In genomic region chr16:4531816-4532215, GRCh38 we compare ENCODE assay signal across 23 cellular contexts. TPM values are rescaled to one million over a fixed set of nuclear protein-coding genes. Genes with fewer than 3 reads are reported as not detected.
DNase-seq lines count a peak whose midpoint lies in the region; ATAC-seq and TF ChIP-seq lines count a peak whose summit lies in the region.
"Had no signal": no experiment of that assay in that cellular context is flagged by ENCODE, and none has a peak within 500 bp of the region (broad histone marks: within the 10 kb centered on the region; RNA-seq: fewer than 3 reads in every experiment).

No MANE protein-coding gene starts in this region.

- peak overlapping the region; percentile 4 for H3K4me3 Mint-ChIP-seq in endothelial cell (ENCODE audit: unreplicated experiment)
- H3K4me3 Mint-ChIP-seq: CD8-positive, alpha-beta T cell had no signal

- H3K4me1 Mint-ChIP-seq in endothelial cell (ENCODE audit: unreplicated experiment) = peaks cover 12% of the 10 kb centered on the region

- H3K27ac Mint-ChIP-seq in endothelial cell (ENCODE audit: unreplicated experiment) = no peak overlapping the region
- H3K27ac Mint-ChIP-seq: CD8-positive, alpha-beta T cell had no signal

- H3K27me3 ChIP-seq in cardiac muscle cell = no peaks in the 10 kb centered on the region
- no peaks in the 10 kb centered on the region for H3K27me3 ChIP-seq in psoas muscle (ENCODE audit: insufficient read depth in 3 of 3, low read length in 2 of 3)
- H3K27me3 ChIP-seq in hepatocyte = no peaks in the 10 kb centered on the region
- H3K27me3 ChIP-seq: BLaER1 treated with 17β-estradiol and CSF1 and Interleukin-3, amounts not matched to agents 10 nM and 100 nM had no signal

- no peak overlapping the region for H3K4me2 ChIP-seq in hepatocyte
- H3K4me2 ChIP-seq: BLaER1 treated with 17β-estradiol and CSF1 and Interleukin-3, amounts not matched to agents 10 nM and 100 nM; KMS-11 had no signal

- WGBS in psoas muscle, 3 donors = 82 to 87% (median 86%) methylated on average over 8 of the region's 8 CpGs
- WGBS in hepatocyte (ENCODE audit: low lambda C conversion rate, missing lambda C conversion rate) = 91% methylated on average over 8 of the region's 8 CpGs

- H3K9me2 ChIP-seq in hepatocyte (replicated peaks; ENCODE audit: insufficient read depth) = no peaks in the 10 kb centered on the region

- DNase-seq in cardiac muscle cell (ENCODE audit: low read depth in 1 of 2, low spot score in 1 of 2) (no peak), Right ventricle myocardium inferior (ENCODE audit: missing footprints) (no peak), RWPE1 (ENCODE audit: low spot score) (no peak), endothelial cell (ENCODE audit: low spot score) (no peak), psoas muscle (no peak), hepatocyte (ENCODE audit: low spot score) (no peak)
- DNase-seq in stimulated activated CD4-positive, alpha-beta T cell treated with anti-CD3 and anti-CD28 coated beads, Interleukin-12 subunit alpha, Interleukin-12 subunit beta, amount 100 ng/mL, for 4 hours = no peak
- DNase-seq: 8988T; CD8-positive, alpha-beta T cell; DND-41; GOT3; NCI-H1105; NCI-H146; NCI-H2029; NCI-H2171; NCI-H345; NCI-H524 treated with DMSO at 0.1 percent for 48 hours; Right ventricle myocardium superior had no signal

- peak overlapping the region; percentile 47 for H3K27ac ChIP-seq in cardiac muscle cell
- 0 out of 2 replicates have a peak overlapping the region, but pooled peaks have one; percentile 1 for H3K27ac ChIP-seq in RWPE1
- H3K27ac ChIP-seq in psoas muscle = peak overlapping the region; percentile 50
- H3K27ac ChIP-seq in hepatocyte = no peak overlapping the region
- H3K27ac ChIP-seq: BLaER1 treated with 17β-estradiol and CSF1 and Interleukin-3, amounts not matched to agents 10 nM and 100 nM; KMS-11 had no signal

- no peaks in the 10 kb centered on the region for H3K9me3 Mint-ChIP-seq in endothelial cell (ENCODE audit: unreplicated experiment)
- H3K9me3 Mint-ChIP-seq: CD8-positive, alpha-beta T cell had no signal

- no peak for ATAC-seq in Right ventricle myocardium inferior
- no peak for ATAC-seq in psoas muscle
- ATAC-seq in GM19324 (IDR thresholded peaks at IDR 0.05; ENCODE audit: low FRiP score, unreplicated experiment) = no peak
- ATAC-seq: CD8-positive, alpha-beta T cell; HCT116 had no signal

- TF ChIP-seq CTCF in cardiac muscle cell (IDR thresholded peaks at IDR 0.05; ENCODE audit: low read depth, low read length) (no peak), RWPE1 (conservative IDR thresholded peaks at IDR 0.05; ENCODE audit: low read depth) (no peak), endothelial cell (IDR thresholded peaks at IDR 0.05; ENCODE audit: unreplicated experiment) (no peak), psoas muscle (IDR thresholded peaks at IDR 0.05) (no peak), hepatocyte (IDR thresholded peaks at IDR 0.05; ENCODE audit: poor library complexity) (no peak)

- POLR2A ChIA-PET in RWPE1 (lab: Yijun Ruan, JAX; ENCODE audit: low non-redundant PET) = no interaction called here

- H3K36me3 Mint-ChIP-seq in endothelial cell (ENCODE audit: low read depth, unreplicated experiment) = peaks cover 10% of the 10 kb centered on the region

- H3K36me3 ChIP-seq in cardiac muscle cell (peaks cover 2% of the 10 kb centered on the region), psoas muscle (ENCODE audit: insufficient read depth in 1 of 2, low read depth in 1 of 2) (peaks cover 0 to 7% of the 10 kb centered on the region in 2 donors), hepatocyte (replicated peaks; ENCODE audit: insufficient read depth, low read depth) (no peaks in the 10 kb centered on the region)

- peaks cover 88% of the 10 kb centered on the region for H3K79me2 ChIP-seq in hepatocyte

- H3K9me3 ChIP-seq in cardiac muscle cell (ENCODE audit: low read depth) = no peaks in the 10 kb centered on the region
- no peaks in the 10 kb centered on the region for H3K9me3 ChIP-seq in psoas muscle
- no peaks in the 10 kb centered on the region for H3K9me3 ChIP-seq in hepatocyte (ENCODE audit: low read depth)
- H3K9me3 ChIP-seq: BLaER1 treated with 17β-estradiol and CSF1 and Interleukin-3, amounts not matched to agents 10 nM and 100 nM had no signal

- peaks cover 19% of the 10 kb centered on the region for H4K20me1 ChIP-seq in hepatocyte (ENCODE audit: insufficient read depth, poor library complexity, severe bottlenecking)

- H2AFZ ChIP-seq in hepatocyte = no peak overlapping the region

- intact Hi-C loops in Right ventricle myocardium inferior (cut with DNase I) (no loop called here), psoas muscle (cut with DNase I) (no loop called here)

- peaks cover 4% of the 10 kb centered on the region for H3K27me3 Mint-ChIP-seq in endothelial cell (ENCODE audit: unreplicated experiment)

- H3K4me1 ChIP-seq in cardiac muscle cell (ENCODE audit: low read depth) = peaks cover 11% of the 10 kb centered on the region
- peaks cover 45% of the 10 kb centered on the region for H3K4me1 ChIP-seq in psoas muscle
- H3K4me1 ChIP-seq in hepatocyte (ENCODE audit: insufficient read depth) = no peaks in the 10 kb centered on the region

- no peak overlapping the region for H3K4me3 ChIP-seq in cardiac muscle cell
- no peak overlapping the region for H3K4me3 ChIP-seq in psoas muscle
- no peak overlapping the region for H3K4me3 ChIP-seq in hepatocyte
- H3K4me3 ChIP-seq: BLaER1 treated with 17β-estradiol and CSF1 and Interleukin-3, amounts not matched to agents 10 nM and 100 nM had no signal

- CTCF ChIA-PET in RWPE1 (lab: Yijun Ruan, JAX) = no interaction called here

RNA-seq across cellular contexts. Expression of gene CDIP1, which starts 6.8 kb away (rescaled TPM):
- total RNA-seq in cardiac muscle cell (46.4 and 55.8 TPM in 2 replicates), Right ventricle myocardium inferior (46.3 TPM), endothelial cell (ENCODE audit: unreplicated experiment) (25.6 TPM), psoas muscle (10 to 100 TPM; 29.1 to 51.8 (median 34.9) TPM), hepatocyte (19.7 and 22.0 TPM in 2 replicates)
- polyA plus RNA-seq in cardiac muscle cell (87.6 and 88.4 TPM in 2 replicates), psoas muscle (10 to 100 TPM; 18.7 to 33.6 (median 22.3) TPM), hepatocyte (29.3 and 33.3 TPM in 2 replicates)

RNA-seq across cellular contexts. Expression of gene C16orf96, which starts 24.3 kb away (rescaled TPM):
- 1.9 and 3.6 TPM in 2 replicates for total RNA-seq in cardiac muscle cell
- 0.24 and 0.39 TPM in 2 replicates for polyA plus RNA-seq in cardiac muscle cell
- total RNA-seq in Right ventricle myocardium inferior = 0.05 TPM
- total RNA-seq in endothelial cell (ENCODE audit: unreplicated experiment) = 0.54 TPM
- under 1 TPM in 3 of 4 donors, not detected in 1; 0.04 to 0.32 (median 0.07) TPM for total RNA-seq in psoas muscle
- under 1 TPM in 1 of 3 donors, not detected in 2; 0.05 TPM for polyA plus RNA-seq in psoas muscle
- total RNA-seq in hepatocyte = 0.12 and 0.20 TPM in 2 replicates
- polyA plus RNA-seq in hepatocyte = 0.15 TPM in 1 of 2 replicates, not detected in the other
- total RNA-seq: HT1080 had no signal

RNA-seq across cellular contexts. Expression of gene HMOX2, which starts 55.6 kb away (rescaled TPM):
- total RNA-seq in cardiac muscle cell (61.5 and 69.8 TPM in 2 replicates), Right ventricle myocardium inferior (126 TPM), endothelial cell (ENCODE audit: unreplicated experiment) (225 TPM), psoas muscle (10 to 100 TPM; 20.8 to 26.6 (median 22.6) TPM), hepatocyte (57.7 and 68.8 TPM in 2 replicates)
- polyA plus RNA-seq in cardiac muscle cell (83.7 and 101 TPM in 2 replicates), psoas muscle (10 to 100 TPM; 22.2 to 49.0 (median 23.8) TPM), hepatocyte (108 TPM in 2 replicates)

RNA-seq across cellular contexts. Expression of gene NMRAL1, which starts 57.4 kb away (rescaled TPM):
- total RNA-seq in cardiac muscle cell = 45.4 and 64.5 TPM in 2 replicates
- 32.4 and 46.9 TPM in 2 replicates for polyA plus RNA-seq in cardiac muscle cell
- 26.0 TPM for total RNA-seq in Right ventricle myocardium inferior
- total RNA-seq in endothelial cell (ENCODE audit: unreplicated experiment) = 35.3 TPM
- total RNA-seq in psoas muscle = 1 to 10 TPM; 2.5 to 5.5 (median 3.9) TPM
- 1 to 10 TPM; 4.0 to 5.1 (median 4.2) TPM for polyA plus RNA-seq in psoas muscle
- 42.7 and 47.6 TPM in 2 replicates for total RNA-seq in hepatocyte
- 47.5 and 49.5 TPM in 2 replicates for polyA plus RNA-seq in hepatocyte
